ENCODE assay signal across 20 cellular contexts in genomic region chr9:81506941-81507864, GRCh38.
A peak's percentile ranks its signal among the peaks of the same experiment; 100 is the strongest.
DNase-seq lines count a peak whose midpoint lies in the region; ATAC-seq, FAIRE-seq and TF ChIP-seq lines count a peak whose summit lies in the region.
"Had no signal": no experiment of that assay in that cellular context is flagged by ENCODE, and none has a peak within 500 bp of the region (broad histone marks: within the 10 kb centered on the region; RNA-seq: fewer than 3 reads in every experiment).

No MANE protein-coding gene starts in this region.

- TF ChIP-seq POLR2A in A549 (IDR thresholded peaks at IDR 0.05; ENCODE audit: low read length) (no peak), K562 (conservative IDR thresholded peaks at IDR 0.05) (no peak)

- H4K8ac ChIP-seq in neuronal stem cell (ENCODE audit: low read depth, low read length) = no peak overlapping the region

- intact Hi-C loops in K562 (cut with micrococcal nuclease) = no loop called here
- intact Hi-C loops in upper lobe of right lung (cut with DNase I) = no loop called here

- peak overlapping the region; percentile 57 for H3K18ac ChIP-seq in neuronal stem cell (ENCODE audit: low read length)

- H3K27me3 ChIP-seq in K562 (ENCODE audit: control insufficient read depth in 2 of 2, insufficient read depth in 2 of 2, low read length in 2 of 2) = no peaks in the 10 kb centered on the region
- no peaks in the 10 kb centered on the region for H3K27me3 ChIP-seq in neuronal stem cell (ENCODE audit: control insufficient read depth in 3 of 3, insufficient read depth in 3 of 3, low read depth in 1 of 3, low read length in 3 of 3)
- H3K27me3 ChIP-seq in upper lobe of right lung = no peaks in the 10 kb centered on the region

- H3K4me2 ChIP-seq in A549 = no peak overlapping the region
- no peak overlapping the region for H3K4me2 ChIP-seq in K562 (ENCODE audit: insufficient read depth, low read length)
- H3K4me2 ChIP-seq in neuronal stem cell (ENCODE audit: insufficient read depth, low read length, poor library complexity, severe bottlenecking) = no peak overlapping the region
- H3K4me2 ChIP-seq: GM23338 had no signal

- DNase-seq in A549 (ENCODE audit: low read depth in 1 of 2, low spot score in 1 of 2) (no peak), K562 (ENCODE audit: extremely low read depth in 1 of 4, low spot score in 3 of 4) (no peak), neuronal stem cell (ENCODE audit: low spot score) (no peak), upper lobe of right lung (no peak), C1 segment of cervical spinal cord (lab: John Stamatoyannopoulos, UW) (no peak), GM19240 (ENCODE audit: insufficient read length, low spot score) (no peak)
- DNase-seq: 8988T; Caco-2; CD4-positive, CD25-positive, alpha-beta regulatory T cell; CD8-positive, alpha-beta T cell; DMS153; DND-41; H9 had no signal

- no peak overlapping the region for H2BK120ac ChIP-seq in neuronal stem cell (ENCODE audit: low read depth, low read length)

- TF ChIP-seq CTCF in A549 (IDR thresholded peaks at IDR 0.05) (no peak), K562 (IDR thresholded peaks at IDR 0.05 in 2 of 3, conservative IDR thresholded peaks at IDR 0.05 in 1 of 3; ENCODE audit: insufficient read depth in 2 of 3, low read depth in 1 of 3, low read length in 3 of 3) (no peak), upper lobe of right lung (IDR thresholded peaks at IDR 0.05) (no peak)

- H3K9me3 ChIP-seq in A549 (peaks cover 2% of the 10 kb centered on the region; the same call in 1 of the 3 replicates), K562 (replicated peaks; ENCODE audit: control insufficient read depth, insufficient read depth, low read depth, low read length) (no peaks in the 10 kb centered on the region), neuronal stem cell (replicated peaks in 1 of 2; ENCODE audit: control insufficient read depth in 2 of 2, insufficient read depth in 1 of 2, low read depth in 1 of 2, low read length in 2 of 2) (peaks cover 0 to 2% of the 10 kb centered on the region in 2 donors), upper lobe of right lung (no peaks in the 10 kb centered on the region)
- H3K9me3 ChIP-seq: Caco-2 had no signal

- H2AK5ac ChIP-seq in neuronal stem cell (ENCODE audit: low read depth, low read length) = peak overlapping the region; percentile 70

- no peak overlapping the region for H4K91ac ChIP-seq in neuronal stem cell (ENCODE audit: low read depth, low read length, poor library complexity)

- no peaks in the 10 kb centered on the region for H3K36me3 ChIP-seq in K562 (ENCODE audit: control insufficient read depth, insufficient read depth, low read length)
- no peaks in the 10 kb centered on the region for H3K36me3 ChIP-seq in neuronal stem cell (replicated peaks in 1 of 2; ENCODE audit: control insufficient read depth in 2 of 2, insufficient read depth in 2 of 2, low read length in 2 of 2)
- no peaks in the 10 kb centered on the region for H3K36me3 ChIP-seq in upper lobe of right lung

- H3K23ac ChIP-seq in neuronal stem cell (ENCODE audit: low read depth, low read length, poor library complexity) = no peak overlapping the region

- no peak for ATAC-seq in A549
- ATAC-seq in K562 = no peak
- peak; percentile 16 for ATAC-seq in upper lobe of right lung
- ATAC-seq in HG03565 (IDR thresholded peaks at IDR 0.05; ENCODE audit: unreplicated experiment) = no peak
- ATAC-seq: CD8-positive, alpha-beta T cell; GM23338; HCT116 had no signal

- H3K9me1 ChIP-seq in K562 (ENCODE audit: control insufficient read depth, insufficient read depth, low read length) = no peaks in the 10 kb centered on the region

- TF ChIP-seq RAD21 in A549 (conservative IDR thresholded peaks at IDR 0.05 in 1 of 2, IDR thresholded peaks at IDR 0.05 in 1 of 2) = no peak
- TF ChIP-seq RAD21 in K562 (CRISPR knock-in tag; conservative IDR thresholded peaks at IDR 0.05 in 1 of 2, IDR thresholded peaks at IDR 0.05 in 1 of 2) = no peak

- no peak for FAIRE-seq in A549 (lab: Jason Lieb, UNC)
- FAIRE-seq in K562 (lab: Jason Lieb, UNC) = no peak
- FAIRE-seq: G401.6, GM12892, GM19239 had no signal

- H2BK12ac ChIP-seq in neuronal stem cell (ENCODE audit: low read length) = peak overlapping the region; percentile 41

- no TSS peak for BruUV-seq in K562 (replicated peaks; lab: Mats Ljungman, UMichigan)

- no peak overlapping the region for H2AFZ ChIP-seq in K562 (ENCODE audit: low read depth, low read length)
- H2AFZ ChIP-seq in neuronal stem cell (ENCODE audit: low read length) = no peak overlapping the region

- in situ Hi-C loops in K562 (cut with MboI) = no loop called here

- H2BK5ac ChIP-seq in neuronal stem cell (ENCODE audit: low read length) = no peak overlapping the region

- no peak overlapping the region for H3K4ac ChIP-seq in neuronal stem cell (ENCODE audit: low read length)

- H3K9ac ChIP-seq in K562 (ENCODE audit: insufficient read depth in 1 of 2, low read depth in 2 of 2, low read length in 2 of 2) (no peak overlapping the region), neuronal stem cell (ENCODE audit: low read depth, low read length, poor library complexity) (no peak overlapping the region)

- CTCF ChIA-PET in A549 (lab: Yijun Ruan, JAX) (no interaction called here), K562 (lab: Yijun Ruan, JAX; ENCODE audit: low intra/inter-chr PET ratio) (no interaction called here)

- H2BK15ac ChIP-seq in neuronal stem cell (ENCODE audit: low read length) = peak overlapping the region; percentile 75

- H3K4me3 ChIP-seq in A549 = no peak overlapping the region
- H3K4me3 ChIP-seq in K562 = no peak overlapping the region
- no peak overlapping the region for H3K4me3 ChIP-seq in neuronal stem cell (ENCODE audit: low read length in 2 of 2)
- no peak overlapping the region for H3K4me3 ChIP-seq in upper lobe of right lung
- H3K4me3 ChIP-seq: GM23338 had no signal

- WGBS in A549 (ENCODE audit: missing lambda C conversion rate) = 72% methylated on average over 8 of the region's 32 CpGs
- 1% methylated on average over 9 of the region's 32 CpGs for WGBS in K562 (ENCODE audit: insufficient coverage, low coverage, missing lambda C conversion rate)
- WGBS in neuronal stem cell (ENCODE audit: extremely low coverage in 2 of 2, insufficient read length in 2 of 2, insufficient replicate concordance in 1 of 2), 2 donors = no CpG with 5 or more reads among the region's 32 CpGs

- H3K79me2 ChIP-seq in K562 (ENCODE audit: control insufficient read depth, insufficient read depth, low read length) = no peaks in the 10 kb centered on the region

- H3K4me1 ChIP-seq in A549 (no peaks in the 10 kb centered on the region), K562 (replicated peaks in 1 of 2; ENCODE audit: control insufficient read depth in 2 of 2, insufficient read depth in 2 of 2, low read length in 2 of 2) (no peaks in the 10 kb centered on the region), neuronal stem cell (ENCODE audit: control insufficient read depth in 2 of 2, insufficient read depth in 1 of 2, low read depth in 1 of 2, low read length in 2 of 2) (no peaks in the 10 kb centered on the region), upper lobe of right lung (no peaks in the 10 kb centered on the region)
- H3K4me1 ChIP-seq: Caco-2 had no signal

- H3K79me1 ChIP-seq in neuronal stem cell (ENCODE audit: low read depth, low read length) = no peaks in the 10 kb centered on the region

- H3K27ac ChIP-seq in A549 (no peak overlapping the region), K562 (ENCODE audit: extremely low read depth, low read depth, low read length) (no peak overlapping the region), neuronal stem cell (replicated peaks; ENCODE audit: low read length) (no peak overlapping the region), upper lobe of right lung (no peak overlapping the region)
- H3K27ac ChIP-seq: C4-2B had no signal

- peak overlapping the region; percentile 21 for H3K14ac ChIP-seq in neuronal stem cell (ENCODE audit: low read length)

- POLR2A ChIA-PET in A549 (lab: Yijun Ruan, JAX) = no interaction called here
- POLR2A ChIA-PET in K562 (lab: Yijun Ruan, JAX) = no interaction called here

- H4K20me1 ChIP-seq in K562 (replicated peaks; ENCODE audit: control insufficient read depth, insufficient read depth, low read length) = no peaks in the 10 kb centered on the region

- no peak for TF ChIP-seq EP300 in A549 (IDR thresholded peaks at IDR 0.05)
- TF ChIP-seq EP300 in K562 (IDR thresholded peaks at IDR 0.05; ENCODE audit: low read length) = no peak

TF ChIP-seq in A549, 52 proteins besides CTCF, POLR2A, EP300 and RAD21:
- TF ChIP-seq MAFK (IDR thresholded peaks at IDR 0.05; ENCODE audit: partially characterized antibody) (peak; percentile 78), HMGXB4 (CRISPR knock-in tag; IDR thresholded peaks at IDR 0.05; ENCODE audit: borderline replicate concordance) (no peak)

TF ChIP-seq in K562, 482 proteins besides CTCF, POLR2A, EP300 and RAD21:
- peak; percentile 7; the same call in 1 of the 2 replicates for TF ChIP-seq ZNF316 (IDR thresholded peaks at IDR 0.05)
- no peak for TF ChIP-seq HIVEP1 (CRISPR knock-in tag; IDR thresholded peaks at IDR 0.05)

Comparison
In these comparisons a context has a peak if more than half of its experiments do, and no peak if none do; other contexts are left out.
1. Of the 35 proteins assayed by ChIP-seq in both K562 and A549: peak only in K562: none; only in A549: MAFK; in both: none; in neither: 34.